In genomic region chr4:119212964-119213606, GRCh38 we compare ENCODE assay signal across 8 cellular contexts. TPM values are rescaled to one million over a fixed set of nuclear protein-coding genes. Genes with fewer than 3 reads are reported as not detected.
DNase-seq lines count a peak whose midpoint lies in the region; ATAC-seq lines count a peak whose summit lies in the region.

No MANE protein-coding gene starts in this region.

- in situ Hi-C loops in ACHN (cut with HindIII; ENCODE audit: low pct_ligation_motif_present, low pct_unique_long_range_greater_than_20kb, low sequenced_read_pairs), result no loop called here

- peak; percentile 42 for ATAC-seq in GM18868 (IDR thresholded peaks at IDR 0.05; ENCODE audit: unreplicated experiment)
- peak; percentile 47 for ATAC-seq in HG03103 (IDR thresholded peaks at IDR 0.05; ENCODE audit: low read depth, unreplicated experiment)
- ATAC-seq in left colon, result peak; percentile 63

- DNase-seq in ACHN (peak; percentile 92), NCI-H345 (lab: John Stamatoyannopoulos, UW) (peak; percentile 58), dedifferentiated amniotic fluid mesenchymal stem cell (ENCODE audit: extremely low spot score) (peak; percentile 84), left colon (peak; percentile 84 to 85)
- peak; percentile 44 for DNase-seq in activated CD4-positive, alpha-beta T cell treated with anti-CD3 and anti-CD28 coated beads for 1 hour
- peak; percentile 63 to 71 for DNase-seq in stimulated activated CD4-positive, alpha-beta T cell treated with anti-CD3 and anti-CD28 coated beads, Interleukin-2, amount 100 ng/mL, for 24 hours

- intact Hi-C loops in left colon (cut with DNase I, micrococcal nuclease), result loop anchor here in 1 of 2 donors (10.0 kb wide), 1 partner anchor 168 kb away; no protein-coding TSS in a partner anchor

RNA-seq across cellular contexts. Expression of gene USP53, which starts 0.6 kb away (rescaled TPM):
- 10 to 100 TPM; 67.0 to 89.0 TPM for total RNA-seq in left colon

Comparison
In these comparisons a context has a peak if more than half of its experiments do, and no peak if none do; other contexts are left out.
1. Peak in every context shown above with its lines: DNase-seq and ATAC-seq.